8 cellular contexts compared by ENCODE assay signal in the genomic region with DNA sequence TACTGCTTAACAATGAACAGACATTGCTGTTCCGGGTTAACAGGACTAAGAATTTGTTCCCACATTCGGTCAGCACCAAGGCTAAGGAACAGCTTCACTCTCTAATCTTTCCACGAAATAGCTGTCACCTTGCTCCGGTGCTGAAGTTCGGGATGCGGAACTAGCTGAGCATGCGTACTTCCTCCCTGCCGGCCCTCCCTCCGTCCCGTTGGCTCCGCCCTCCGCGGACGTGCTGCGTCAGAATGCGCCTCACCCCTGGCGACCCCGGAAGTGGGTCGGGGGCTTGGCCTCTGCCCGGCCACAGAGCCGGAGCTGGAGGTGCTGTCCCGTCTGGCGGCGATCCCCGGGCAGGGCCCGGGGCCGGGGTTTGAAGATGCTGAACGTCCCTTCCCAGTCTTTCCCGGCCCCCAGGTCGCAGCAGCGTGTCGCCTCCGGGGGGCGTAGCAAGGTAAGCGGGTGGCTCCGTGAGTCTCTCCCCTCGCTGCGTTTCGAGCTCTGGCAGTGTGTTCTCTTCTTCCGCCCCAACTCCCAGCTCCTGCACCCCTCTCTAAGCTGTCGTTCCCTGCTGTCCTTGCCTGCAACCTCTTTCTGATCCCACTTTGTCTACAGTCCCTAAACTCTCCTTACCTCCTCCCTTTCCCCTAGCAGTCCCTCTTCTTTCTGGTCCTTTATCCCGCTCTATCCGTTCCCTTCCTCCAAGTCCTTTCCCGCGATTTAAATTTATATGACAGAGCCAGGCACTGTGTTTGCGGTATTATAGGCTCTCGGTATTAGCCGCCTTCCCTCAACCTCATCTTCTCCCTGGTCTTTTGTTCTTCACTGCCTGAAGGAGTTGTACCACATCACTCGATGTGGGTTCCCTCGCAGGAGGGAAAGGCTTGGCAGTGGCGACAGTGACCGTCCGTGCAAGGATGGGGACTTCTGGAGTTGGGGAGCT. TPM values are rescaled to one million over a fixed set of nuclear protein-coding genes. Genes with fewer than 3 reads are reported as not detected.
DNase-seq lines count a peak whose midpoint lies in the region; ATAC-seq and TF ChIP-seq lines count a peak whose summit lies in the region.

Gene CYB5R4, plus strand, starts transcription at position 280 of the 937 bp plus-strand sequence. Its CDS starts 94 bp downstream, at position 374.

- DNase-seq in GM10266 (ENCODE audit: extremely low spot score), result peak; percentile 96
- peak; percentile 76 for DNase-seq in NCI-H1092 (lab: John Stamatoyannopoulos, UW)
- DNase-seq in globus pallidus (ENCODE audit: low spot score), result peak; percentile 93
- peak; percentile 88 for DNase-seq in occipital lobe (lab: John Stamatoyannopoulos, UW)
- peak; percentile 97 for DNase-seq in testis

- no peaks in the 10 kb centered on the region for H3K9me3 ChIP-seq in testis

- H3K36me3 Mint-ChIP-seq in activated naive CD4-positive, alpha-beta T cell treated with anti-CD3 and anti-CD28 coated beads, Interleukin-2, amount 50 U/mL, for 24 hours, result peaks cover under 1% of the 10 kb centered on the region

- H3K27ac ChIP-seq in testis, result peak within 1 kb of the TSS; percentile 77 to 89

- peaks cover 7% of the 10 kb centered on the region for H3K4me1 ChIP-seq in testis

- H3K27ac Mint-ChIP-seq in activated naive CD4-positive, alpha-beta T cell treated with anti-CD3 and anti-CD28 coated beads, Interleukin-2, amount 50 U/mL, for 24 hours, result peak within 1 kb of the TSS; percentile 90

- peak within 1 kb of the TSS; percentile 93 for H3K4me3 Mint-ChIP-seq in activated naive CD4-positive, alpha-beta T cell treated with anti-CD3 and anti-CD28 coated beads, Interleukin-2, amount 50 U/mL, for 24 hours

- peaks cover 37% of the 10 kb centered on the region for H3K4me1 Mint-ChIP-seq in activated naive CD4-positive, alpha-beta T cell treated with anti-CD3 and anti-CD28 coated beads, Interleukin-2, amount 50 U/mL, for 24 hours

- ATAC-seq in HG02588 (IDR thresholded peaks at IDR 0.05; ENCODE audit: unreplicated experiment), result peak; percentile 99
- peak; percentile 98 for ATAC-seq in SK-N-SH treated with all-trans-retinoic acid at 6 μM for 48 hours

- intact Hi-C loops in testis (cut with DNase I; ENCODE audit: low total_unique reads), result no loop called here

- TF ChIP-seq CTCF in GM10266 (IDR thresholded peaks at IDR 0.05; ENCODE audit: control insufficient read depth, insufficient read depth, low read depth, missing control alignments), result peak; percentile 32
- peak in 2 of 3 experiments; percentile 22 to 51 for TF ChIP-seq CTCF in testis (IDR thresholded peaks at IDR 0.05)

- H3K36me3 ChIP-seq in testis (ENCODE audit: low read depth, missing control alignments), result no peaks in the 10 kb centered on the region

- H3K9me3 Mint-ChIP-seq in activated naive CD4-positive, alpha-beta T cell treated with anti-CD3 and anti-CD28 coated beads, Interleukin-2, amount 50 U/mL, for 24 hours, result no peaks in the 10 kb centered on the region

- H3K27me3 Mint-ChIP-seq in activated naive CD4-positive, alpha-beta T cell treated with anti-CD3 and anti-CD28 coated beads, Interleukin-2, amount 50 U/mL, for 24 hours, result peaks cover 11% of the 10 kb centered on the region

- no peaks in the 10 kb centered on the region for H3K27me3 ChIP-seq in testis

- H3K4me3 ChIP-seq in testis, result peak within 1 kb of the TSS; percentile 86

- WGBS in testis, 2 donors, result 0 to 1% methylated on average over 33 to 53 of the region's 53 CpGs

- peak; percentile 27 for TF ChIP-seq POLR2A in testis (IDR thresholded peaks at IDR 0.05)

TF ChIP-seq in SK-N-SH treated with all-trans-retinoic acid at 6 μM for 48 hours, 23 proteins besides CTCF, POLR2A, EP300 and RAD21:
- peak; percentile 65; the same call in 1 of the 2 replicates for TF ChIP-seq TOX (CRISPR knock-in tag; IDR thresholded peaks at IDR 0.05; ENCODE audit: borderline replicate concordance)
- no peak for TF ChIP-seq ZFP30 (CRISPR knock-in tag; IDR thresholded peaks at IDR 0.05)
- TF ChIP-seq ZC3H10 (CRISPR knock-in tag; IDR thresholded peaks at IDR 0.05), result peak; percentile 91
- peak; percentile 58 for TF ChIP-seq ISL1 (CRISPR knock-in tag; IDR thresholded peaks at IDR 0.05)
- peak; percentile 53; the same call in 1 of the 2 replicates for TF ChIP-seq GLIS3 (CRISPR knock-in tag; IDR thresholded peaks at IDR 0.05)
- no peak; the same call in 1 of the 2 replicates for TF ChIP-seq ZNF565 (CRISPR knock-in tag; conservative IDR thresholded peaks at IDR 0.05; ENCODE audit: low read depth)
- no peak for TF ChIP-seq BACH2 (CRISPR knock-in tag; IDR thresholded peaks at IDR 0.05; ENCODE audit: borderline replicate concordance)
- TF ChIP-seq SNAI2 (CRISPR knock-in tag; IDR thresholded peaks at IDR 0.05), result peak; percentile 99
- peak; percentile 99 for TF ChIP-seq CSDC2 (CRISPR knock-in tag; IDR thresholded peaks at IDR 0.05)
- TF ChIP-seq, protein P1, sequence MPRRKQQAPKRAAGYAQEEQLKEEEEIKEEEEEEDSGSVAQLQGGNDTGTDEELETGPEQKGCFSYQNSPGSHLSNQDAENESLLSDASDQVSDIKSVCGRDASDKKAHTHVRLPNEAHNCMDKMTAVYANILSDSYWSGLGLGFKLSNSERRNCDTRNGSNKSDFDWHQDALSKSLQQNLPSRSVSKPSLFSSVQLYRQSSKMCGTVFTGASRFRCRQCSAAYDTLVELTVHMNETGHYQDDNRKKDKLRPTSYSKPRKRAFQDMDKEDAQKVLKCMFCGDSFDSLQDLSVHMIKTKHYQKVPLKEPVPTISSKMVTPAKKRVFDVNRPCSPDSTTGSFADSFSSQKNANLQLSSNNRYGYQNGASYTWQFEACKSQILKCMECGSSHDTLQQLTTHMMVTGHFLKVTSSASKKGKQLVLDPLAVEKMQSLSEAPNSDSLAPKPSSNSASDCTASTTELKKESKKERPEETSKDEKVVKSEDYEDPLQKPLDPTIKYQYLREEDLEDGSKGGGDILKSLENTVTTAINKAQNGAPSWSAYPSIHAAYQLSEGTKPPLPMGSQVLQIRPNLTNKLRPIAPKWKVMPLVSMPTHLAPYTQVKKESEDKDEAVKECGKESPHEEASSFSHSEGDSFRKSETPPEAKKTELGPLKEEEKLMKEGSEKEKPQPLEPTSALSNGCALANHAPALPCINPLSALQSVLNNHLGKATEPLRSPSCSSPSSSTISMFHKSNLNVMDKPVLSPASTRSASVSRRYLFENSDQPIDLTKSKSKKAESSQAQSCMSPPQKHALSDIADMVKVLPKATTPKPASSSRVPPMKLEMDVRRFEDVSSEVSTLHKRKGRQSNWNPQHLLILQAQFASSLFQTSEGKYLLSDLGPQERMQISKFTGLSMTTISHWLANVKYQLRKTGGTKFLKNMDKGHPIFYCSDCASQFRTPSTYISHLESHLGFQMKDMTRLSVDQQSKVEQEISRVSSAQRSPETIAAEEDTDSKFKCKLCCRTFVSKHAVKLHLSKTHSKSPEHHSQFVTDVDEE (CRISPR knock-in tag; IDR thresholded peaks at IDR 0.05), result peak; percentile 84
- TF ChIP-seq, protein P2, sequence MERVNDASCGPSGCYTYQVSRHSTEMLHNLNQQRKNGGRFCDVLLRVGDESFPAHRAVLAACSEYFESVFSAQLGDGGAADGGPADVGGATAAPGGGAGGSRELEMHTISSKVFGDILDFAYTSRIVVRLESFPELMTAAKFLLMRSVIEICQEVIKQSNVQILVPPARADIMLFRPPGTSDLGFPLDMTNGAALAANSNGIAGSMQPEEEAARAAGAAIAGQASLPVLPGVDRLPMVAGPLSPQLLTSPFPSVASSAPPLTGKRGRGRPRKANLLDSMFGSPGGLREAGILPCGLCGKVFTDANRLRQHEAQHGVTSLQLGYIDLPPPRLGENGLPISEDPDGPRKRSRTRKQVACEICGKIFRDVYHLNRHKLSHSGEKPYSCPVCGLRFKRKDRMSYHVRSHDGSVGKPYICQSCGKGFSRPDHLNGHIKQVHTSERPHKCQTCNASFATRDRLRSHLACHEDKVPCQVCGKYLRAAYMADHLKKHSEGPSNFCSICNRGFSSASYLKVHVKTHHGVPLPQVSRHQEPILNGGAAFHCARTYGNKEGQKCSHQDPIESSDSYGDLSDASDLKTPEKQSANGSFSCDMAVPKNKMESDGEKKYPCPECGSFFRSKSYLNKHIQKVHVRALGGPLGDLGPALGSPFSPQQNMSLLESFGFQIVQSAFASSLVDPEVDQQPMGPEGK (CRISPR knock-in tag; IDR thresholded peaks at IDR 0.05; ENCODE audit: borderline replicate concordance), result peak; percentile 56; the same call in 1 of the 2 replicates
- no peak for TF ChIP-seq CREB5 (CRISPR knock-in tag; IDR thresholded peaks at IDR 0.05; ENCODE audit: low read depth)
- peak; percentile 92 for TF ChIP-seq ZFP3 (CRISPR knock-in tag; IDR thresholded peaks at IDR 0.05)
- TF ChIP-seq ZNF70 (CRISPR knock-in tag; IDR thresholded peaks at IDR 0.05), result no peak
- peak; percentile 92 for TF ChIP-seq OSR1 (CRISPR knock-in tag; IDR thresholded peaks at IDR 0.05)
- peak; percentile 80; the same call in 1 of the 2 replicates for TF ChIP-seq RARB (CRISPR knock-in tag; IDR thresholded peaks at IDR 0.05)

RNA-seq across cellular contexts. Expression of gene CYB5R4, which starts in this region (rescaled TPM):
- total RNA-seq in occipital lobe, result 13.7 TPM
- total RNA-seq in testis, result 10 to 100 TPM; 18.2 to 20.5 TPM
- polyA plus RNA-seq in testis (ENCODE audit: insufficient read depth, low read depth, low replicate concordance), result 53.5 TPM

Comparison
In these comparisons a context has a peak if more than half of its experiments do, and no peak if none do; other contexts are left out.
1. Peak in every context shown above with its lines: DNase-seq, ATAC-seq, H3K4me3 ChIP-seq and H3K27ac ChIP-seq.